In genomic region chr7:143361552-143362125, GRCh38 we compare ENCODE assay signal across 8 cellular contexts. TPM values are rescaled to one million over a fixed set of nuclear protein-coding genes. Genes with fewer than 3 reads are reported as not detected.
DNase-seq lines count a peak whose midpoint lies in the region; ATAC-seq and TF ChIP-seq lines count a peak whose summit lies in the region.

No MANE protein-coding gene starts in this region.

- peak; percentile 8 to 25 (median 20) for ATAC-seq in natural killer cell
- ATAC-seq in HG02973 (IDR thresholded peaks at IDR 0.05; ENCODE audit: unreplicated experiment): no peak
- ATAC-seq in GM21619 (IDR thresholded peaks at IDR 0.05; ENCODE audit: unreplicated experiment): no peak
- ATAC-seq in GM21717 (IDR thresholded peaks at IDR 0.05; ENCODE audit: unreplicated experiment): no peak
- no peak for ATAC-seq in GM18868 (IDR thresholded peaks at IDR 0.05; ENCODE audit: unreplicated experiment)

- TF ChIP-seq CTCF in CD14-positive monocyte (IDR thresholded peaks at IDR 0.05): no peak
- no peak for TF ChIP-seq CTCF in natural killer cell (IDR thresholded peaks at IDR 0.05)

- intact Hi-C loops in CD14-positive monocyte (cut with micrococcal nuclease) (loop anchor here in 1 of 2 donors (10.0 kb wide), 1 partner anchor 53 kb away; no protein-coding TSS in a partner anchor), natural killer cell (cut with micrococcal nuclease) (no loop called here)

- H3K4me1 Mint-ChIP-seq in CD14-positive monocyte (peaks cover 26% of the 10 kb centered on the region), natural killer cell (peaks cover 6 to 34% of the 10 kb centered on the region in 2 donors)

- DNase-seq in CD14-positive monocyte (ENCODE audit: low spot score) (no peak), NCI-H1105 (lab: John Stamatoyannopoulos, UW) (peak; percentile 47), natural killer cell (no peak)

- H3K36me3 Mint-ChIP-seq in CD14-positive monocyte (peaks cover 10 to 14% of the 10 kb centered on the region in 2 donors), natural killer cell (no peaks in the 10 kb centered on the region)

- peak overlapping the region; percentile 94 for H3K27ac ChIP-seq in cingulate gyrus (ENCODE audit: low read depth, low read length)

- H3K27ac Mint-ChIP-seq in CD14-positive monocyte (no peak overlapping the region), natural killer cell (peak overlapping the region in 1 of 2 donors; percentile 76)

- H3K4me3 Mint-ChIP-seq in CD14-positive monocyte: peak overlapping the region; percentile 92 to 97
- H3K4me3 Mint-ChIP-seq in natural killer cell: peak overlapping the region; percentile 93

- H3K9me3 Mint-ChIP-seq in CD14-positive monocyte: peaks cover 0 to 21% (median 6%) of the 10 kb centered on the region in 7 donors
- no peaks in the 10 kb centered on the region for H3K9me3 Mint-ChIP-seq in natural killer cell

- H3K27me3 Mint-ChIP-seq in CD14-positive monocyte (ENCODE audit: low read depth in 3 of 3) (peaks cover 53 to 67% (median 62%) of the 10 kb centered on the region in 3 donors), natural killer cell (ENCODE audit: low read depth in 2 of 2) (peaks cover 23 to 36% of the 10 kb centered on the region in 2 donors)

RNA-seq across cellular contexts. Expression of gene FAM131B, which starts 0.9 kb away (rescaled TPM):
- under 1 TPM in 1 of 2 donors, not detected in 1; 0.72 TPM for polyA plus RNA-seq in CD14-positive monocyte
- total RNA-seq in natural killer cell: 1 to 10 TPM; 2.3 to 2.8 (median 2.5) TPM

RNA-seq across cellular contexts. Expression of gene ZYX, which starts 19.5 kb away (rescaled TPM):
- polyA plus RNA-seq in CD14-positive monocyte: 100 to 1,000 TPM; 198 to 331 TPM
- 100 to 1,000 TPM; 168 to 219 (median 186) TPM for total RNA-seq in natural killer cell

RNA-seq across cellular contexts. Expression of gene CLCN1, which starts 45.7 kb away (rescaled TPM):
- polyA plus RNA-seq in CD14-positive monocyte: under 1 TPM; 0.11 to 0.76 TPM
- total RNA-seq in natural killer cell: under 1 TPM in 2 of 3 donors, not detected in 1; 0.16 to 0.19 TPM

RNA-seq across cellular contexts. Expression of gene EPHA1, which starts 47.0 kb away (rescaled TPM):
- polyA plus RNA-seq in CD14-positive monocyte: under 1 TPM in 1 of 2 donors, not detected in 1; 0.50 TPM
- 1 to 10 TPM in 2 of 3 donors, not detected in 1; 1.0 to 1.2 TPM for total RNA-seq in natural killer cell

Comparison
In these comparisons a context has a peak if more than half of its experiments do, and no peak if none do; other contexts are left out.
1. ATAC-seq: peak in natural killer cell (3 of 3); none in HG02973 (single experiment), GM21619 (single experiment), GM21717 (single experiment) and GM18868 (single experiment).